In the genomic region with DNA sequence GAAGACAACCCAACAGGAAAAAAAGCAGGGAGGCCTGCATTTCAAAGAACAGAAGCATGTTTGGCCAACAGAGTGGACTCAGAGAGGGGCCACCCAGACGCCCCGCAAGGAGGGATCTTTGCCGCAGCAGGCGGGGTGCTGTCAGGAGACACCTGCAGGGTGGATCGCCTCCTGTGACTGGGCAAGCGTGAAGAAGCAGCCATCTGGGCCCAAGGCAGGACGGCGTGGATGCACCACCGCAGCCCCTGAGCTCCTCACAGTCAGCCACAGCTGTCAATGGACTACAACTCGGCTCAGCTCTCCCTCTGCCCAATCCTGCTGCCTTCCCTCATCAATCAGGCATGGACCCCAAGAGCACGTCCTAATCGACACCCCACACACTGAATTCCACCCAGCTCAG, we compare ENCODE assay signal across 25 cellular contexts.
"Had no signal": no experiment of that assay in that cellular context is flagged by ENCODE, and none has a peak within 500 bp of the region (broad histone marks: within the 10 kb centered on the region; RNA-seq: fewer than 3 reads in every experiment).

No MANE protein-coding gene starts in this region.

- H3K36me3 Mint-ChIP-seq: activated CD8-positive, alpha-beta memory T cell treated with anti-CD3 and anti-CD28 coated beads, Interleukin-2, amount 10 ng/mL, durations not matched to agents 7 days and 5 days; activated naive CD4-positive, alpha-beta T cell treated with anti-CD3 and anti-CD28 coated beads, Interleukin-2, amount 50 U/mL, for 24 hours had no signal

- H3K4me3 Mint-ChIP-seq: activated B cell treated with CpG ODN at 0.5 μM for 24 hours; activated CD4-positive, alpha-beta T cell treated with anti-CD3 and anti-CD28 coated beads, Interleukin-2, amount 10 ng/mL, durations not matched to agents 24 days and 14 days; activated CD8-positive, alpha-beta memory T cell treated with anti-CD3 and anti-CD28 coated beads, Interleukin-2, amount 10 ng/mL, durations not matched to agents 7 days and 5 days; activated naive CD4-positive, alpha-beta T cell treated with anti-CD3 and anti-CD28 coated beads, Interleukin-2, amount 50 U/mL, for 24 hours; activated T-cell treated with anti-CD3 and anti-CD28 coated beads, Interleukin-2, amount 50 U/mL, for 24 hours; activated T-helper 1 cell treated with anti-CD3 and anti-CD28 coated beads, Interleukin-12 subunit alpha, Interleukin-12 subunit beta, Interleukin-2, Interleukin-4 antibody, amounts not matched to agents 30 ng/mL and 10 ng/mL and 1 ng/mL, durations not matched to agents 14 hours and 24 hours and 36 hours; T-helper 17 cell had no signal

- H3K27ac Mint-ChIP-seq: activated B cell treated with CpG ODN at 0.5 μM for 24 hours; activated CD4-positive, alpha-beta T cell treated with anti-CD3 and anti-CD28 coated beads, Interleukin-2, amount 10 ng/mL, durations not matched to agents 24 days and 14 days; activated CD8-positive, alpha-beta memory T cell treated with anti-CD3 and anti-CD28 coated beads, Interleukin-2, amount 10 ng/mL, durations not matched to agents 7 days and 5 days; activated naive CD4-positive, alpha-beta T cell treated with anti-CD3 and anti-CD28 coated beads, Interleukin-2, amount 50 U/mL, for 24 hours; activated T-cell treated with anti-CD3 and anti-CD28 coated beads, Interleukin-2, amount 50 U/mL, for 24 hours; activated T-helper 1 cell treated with anti-CD3 and anti-CD28 coated beads, Interleukin-12 subunit alpha, Interleukin-12 subunit beta, Interleukin-2, Interleukin-4 antibody, amounts not matched to agents 30 ng/mL and 10 ng/mL and 1 ng/mL, durations not matched to agents 14 hours and 24 hours and 36 hours; T-helper 17 cell had no signal

- H3K9me3 Mint-ChIP-seq: activated CD4-positive, alpha-beta T cell treated with anti-CD3 and anti-CD28 coated beads, Interleukin-2, amount 10 ng/mL, durations not matched to agents 24 days and 14 days; activated naive CD4-positive, alpha-beta T cell treated with anti-CD3 and anti-CD28 coated beads, Interleukin-2, amount 50 U/mL, for 24 hours; activated T-helper 1 cell treated with anti-CD3 and anti-CD28 coated beads, Interleukin-12 subunit alpha, Interleukin-12 subunit beta, Interleukin-2, Interleukin-4 antibody, amounts not matched to agents 30 ng/mL and 10 ng/mL and 1 ng/mL, durations not matched to agents 14 hours and 24 hours and 36 hours had no signal

- ATAC-seq: activated CD8-positive, alpha-beta memory T cell treated with anti-CD3 and anti-CD28 coated beads, Interleukin-2, amount 10 ng/mL, durations not matched to agents 7 days and 5 days; T-helper 17 cell had no signal

- H3K4me1 Mint-ChIP-seq: activated B cell treated with CpG ODN at 0.5 μM for 24 hours; activated CD8-positive, alpha-beta memory T cell treated with anti-CD3 and anti-CD28 coated beads, Interleukin-2, amount 10 ng/mL, durations not matched to agents 7 days and 5 days; activated naive CD4-positive, alpha-beta T cell treated with anti-CD3 and anti-CD28 coated beads, Interleukin-2, amount 50 U/mL, for 24 hours had no signal

- DNase-seq: activated B cell treated with CpG ODN at 0.5 μM for 24 hours; activated CD4-positive, alpha-beta T cell treated with anti-CD3 and anti-CD28 coated beads for 1 hour; activated CD4-positive, alpha-beta T cell treated with anti-CD3 and anti-CD28 coated beads, Interleukin-2, amount 10 ng/mL, durations not matched to agents 24 days and 14 days; activated CD4-positive, alpha-beta T cell treated with anti-CD3 and anti-CD28 coated beads, Interleukin-2, amount 50 U/mL, for 48 hours; activated CD8-positive, alpha-beta memory T cell treated with anti-CD3 and anti-CD28 coated beads, Interleukin-2, amount 10 ng/mL, durations not matched to agents 7 days and 5 days; activated effector memory CD4-positive, alpha-beta T cell treated with Interleukin-2 at 50 U/mL for 16 hours; activated naive CD4-positive, alpha-beta T cell; activated T-cell treated with anti-CD3 and anti-CD28 coated beads, Interleukin-2, amount 50 U/mL, for 24 hours; aorta; central memory CD4-positive, alpha-beta T cell; MG63; MV-4-11; NCI-H1092 treated with DMSO at 0.1 percent for 48 hours; NCI-H1417 treated with DMSO at 0.1 percent for 48 hours; NCI-H187; NCI-H2081; NCI-H2227 treated with DMSO at 0.1 percent for 48 hours; NCI-H446 treated with DMSO at 0.1 percent for 48 hours; NK-92 treated with Interleukin-12 subunit alpha and Interleukin-12 subunit beta, amount 100 ng/mL, for 24 hours; Peyer's patch; SHP77 treated with DMSO at 0.1 percent for 48 hours; T-helper 17 cell; T-helper 9 cell had no signal
